ENCODE assay signal across 13 cellular contexts in genomic region chr16:86725401-86725800, GRCh38.
"Had no signal": no experiment of that assay in that cellular context is flagged by ENCODE, and none has a peak within 500 bp of the region (broad histone marks: within the 10 kb centered on the region; RNA-seq: fewer than 3 reads in every experiment).

No MANE protein-coding gene starts in this region.

- H3K27ac ChIP-seq: esophagus squamous epithelium, left ventricle myocardium inferior, lower lobe of right lung, right atrium auricular region, sigmoid colon, skin epidermis had no signal

- FAIRE-seq: kidney had no signal

- H3K9me3 ChIP-seq: esophagus squamous epithelium, lower lobe of right lung, right atrium auricular region, sigmoid colon had no signal

- H3K36me3 ChIP-seq: esophagus squamous epithelium, left ventricle myocardium inferior, lower lobe of right lung, right atrium auricular region, sigmoid colon had no signal

- DNase-seq: effector memory CD8-positive, alpha-beta T cell; esophagus squamous epithelium; kidney; left cardiac atrium; left ventricle myocardium inferior; lower lobe of right lung; natural killer cell; sigmoid colon; stimulated activated CD4-positive, alpha-beta T cell treated with anti-CD3 and anti-CD28 coated beads, Interleukin-12 subunit alpha, Interleukin-12 subunit beta, amount 100 ng/mL, for 4 hours; stimulated activated naive CD4-positive, alpha-beta T cell; trophoblast cell had no signal

- H3K27me3 ChIP-seq: right atrium auricular region had no signal

- H3K4me1 ChIP-seq: esophagus squamous epithelium, lower lobe of right lung, sigmoid colon had no signal

- H3K4me3 ChIP-seq: esophagus squamous epithelium, left ventricle myocardium inferior, lower lobe of right lung, right atrium auricular region, sigmoid colon, skin epidermis had no signal
